8 cellular contexts compared by ENCODE assay signal in the genomic region with DNA sequence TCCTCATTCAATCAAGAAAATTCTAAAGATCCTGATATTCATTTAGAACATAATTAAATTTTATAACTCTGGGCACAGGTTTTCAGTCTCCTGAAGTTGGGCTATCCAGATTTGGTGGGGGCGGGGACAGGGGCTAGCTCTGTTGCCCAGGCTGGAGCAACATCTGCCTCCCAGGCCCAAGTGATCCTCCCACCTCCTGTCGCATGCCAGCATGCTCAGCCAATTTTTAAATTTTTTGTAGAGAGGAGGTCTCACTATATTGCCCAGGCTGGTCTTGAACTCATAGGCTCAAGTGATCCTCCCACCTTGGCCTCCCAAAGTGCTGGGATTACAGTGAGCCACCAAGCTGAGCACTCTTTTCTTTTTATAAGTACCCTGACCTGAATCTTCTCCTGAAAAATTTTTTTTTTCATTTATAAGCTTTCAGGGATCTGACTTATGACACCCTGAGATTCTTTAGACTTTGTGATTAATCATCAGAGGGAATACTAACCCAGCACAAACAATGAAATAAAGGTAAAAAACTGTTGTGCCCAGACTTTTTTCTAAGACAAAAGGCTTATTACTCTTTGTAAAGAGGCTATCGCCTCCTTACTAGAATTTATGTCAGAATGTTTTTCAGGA.
DNase-seq lines count a peak whose midpoint lies in the region; ATAC-seq and TF ChIP-seq lines count a peak whose summit lies in the region.

No MANE protein-coding gene starts in this region.

- peak; percentile 42 for DNase-seq in activated naive CD4-positive, alpha-beta T cell treated with anti-CD3 and anti-CD28 coated beads for 36 hours
- no peak for DNase-seq in activated naive CD4-positive, alpha-beta T cell treated with anti-CD3 and anti-CD28 coated beads, Interleukin-2, amount 50 U/mL, for 16 hours
- peak; percentile 79 for DNase-seq in kidney tubule cell (ENCODE audit: low spot score)
- no peak for DNase-seq in transverse colon
- no peak for DNase-seq in BE2C
- no peak for DNase-seq in OCI-M2 (lab: John Stamatoyannopoulos, UW; ENCODE audit: unreplicated experiment)

- no peaks in the 10 kb centered on the region for H3K27me3 ChIP-seq in transverse colon
- H3K27me3 ChIP-seq in BE2C: no peaks in the 10 kb centered on the region

- peak overlapping the region; percentile 90 to 94 (median 92) for H3K27ac ChIP-seq in transverse colon

- WGBS in transverse colon (ENCODE audit: low coverage in 1 of 2), 2 donors: 48 to 71% methylated on average over 1 to 3 of the region's 3 CpGs

- in situ Hi-C loops in transverse colon (cut with MboI; ENCODE audit: low pct_ligation_motif_present in 1 of 4, low pct_unique_long_range_greater_than_20kb in 1 of 4, low sequenced_read_pairs in 3 of 4): no loop called here

- TF ChIP-seq POLR2A in transverse colon (IDR thresholded peaks at IDR 0.05): no peak

- CTCF ChIA-PET in activated naive CD4-positive, alpha-beta T cell treated with anti-CD3 and anti-CD28 coated beads for 36 hours (lab: Charles Lee): interaction anchor here (1.2 to 3.5 kb wide), 4 partner anchors 30 to 77 kb away, joined by 3 to 20 read pairs (median 4); no protein-coding TSS in a partner anchor

- H3K9me3 Mint-ChIP-seq in activated naive CD4-positive, alpha-beta T cell treated with anti-CD3 and anti-CD28 coated beads for 36 hours: no peaks in the 10 kb centered on the region
- no peaks in the 10 kb centered on the region for H3K9me3 Mint-ChIP-seq in activated T-helper 17 cell treated with anti-CD3 and anti-CD28 coated beads, Interleukin-2, amount 50 U/mL, for 72 hours

- H3K27ac Mint-ChIP-seq in activated naive CD4-positive, alpha-beta T cell treated with anti-CD3 and anti-CD28 coated beads for 36 hours: peak overlapping the region; percentile 99
- peak overlapping the region; percentile 99 for H3K27ac Mint-ChIP-seq in activated T-helper 17 cell treated with anti-CD3 and anti-CD28 coated beads, Interleukin-2, amount 50 U/mL, for 72 hours

- no peak for TF ChIP-seq EP300 in transverse colon (IDR thresholded peaks at IDR 0.05; ENCODE audit: low read depth)

- H3K4me1 ChIP-seq in transverse colon (peaks cover 36 to 79% (median 55%) of the 10 kb centered on the region in 4 donors), BE2C (peaks cover 13% of the 10 kb centered on the region)

- no peaks in the 10 kb centered on the region for H3K9me3 ChIP-seq in transverse colon
- H3K9me3 ChIP-seq in BE2C: no peaks in the 10 kb centered on the region

- TF ChIP-seq CTCF in transverse colon (IDR thresholded peaks at IDR 0.05) (no peak), BE2C (IDR thresholded peaks at IDR 0.05; ENCODE audit: low read depth, low read length) (no peak)

- H3K4me1 Mint-ChIP-seq in activated naive CD4-positive, alpha-beta T cell treated with anti-CD3 and anti-CD28 coated beads for 36 hours (ENCODE audit: low read depth): peaks cover 84% of the 10 kb centered on the region
- peaks cover 41% of the 10 kb centered on the region for H3K4me1 Mint-ChIP-seq in activated T-helper 17 cell treated with anti-CD3 and anti-CD28 coated beads, Interleukin-2, amount 50 U/mL, for 72 hours

- no peaks in the 10 kb centered on the region for H3K27me3 Mint-ChIP-seq in activated naive CD4-positive, alpha-beta T cell treated with anti-CD3 and anti-CD28 coated beads for 36 hours (ENCODE audit: low read depth)
- H3K27me3 Mint-ChIP-seq in activated T-helper 17 cell treated with anti-CD3 and anti-CD28 coated beads, Interleukin-2, amount 50 U/mL, for 72 hours: no peaks in the 10 kb centered on the region

- H3K36me3 ChIP-seq in transverse colon (no peaks in the 10 kb centered on the region), BE2C (no peaks in the 10 kb centered on the region; the same call in 1 of the 2 replicates)

- H3K36me3 Mint-ChIP-seq in activated naive CD4-positive, alpha-beta T cell treated with anti-CD3 and anti-CD28 coated beads for 36 hours (ENCODE audit: low read depth): peaks cover 42% of the 10 kb centered on the region
- H3K36me3 Mint-ChIP-seq in activated T-helper 17 cell treated with anti-CD3 and anti-CD28 coated beads, Interleukin-2, amount 50 U/mL, for 72 hours (ENCODE audit: low read depth): peaks cover 82% of the 10 kb centered on the region

- H3K4me3 ChIP-seq in transverse colon: peak overlapping the region in 1 of 4 donors; percentile 4
- no peak overlapping the region for H3K4me3 ChIP-seq in BE2C (ENCODE audit: low read depth, low read length)

- ATAC-seq in activated T-helper 17 cell treated with anti-CD3 and anti-CD28 coated beads, Interleukin-2, amount 50 U/mL, for 72 hours (replicated peaks): peak; percentile 8
- no peak for ATAC-seq in GM19395 (IDR thresholded peaks at IDR 0.05; ENCODE audit: unreplicated experiment)

- intact Hi-C loops in activated naive CD4-positive, alpha-beta T cell treated with anti-CD3 and anti-CD28 coated beads for 36 hours (cut with micrococcal nuclease): no loop called here
- intact Hi-C loops in transverse colon (cut with DNase I; ENCODE audit: low total_unique reads): no loop called here

- peak overlapping the region; percentile 77 for H3K4me3 Mint-ChIP-seq in activated naive CD4-positive, alpha-beta T cell treated with anti-CD3 and anti-CD28 coated beads for 36 hours
- H3K4me3 Mint-ChIP-seq in activated T-helper 17 cell treated with anti-CD3 and anti-CD28 coated beads, Interleukin-2, amount 50 U/mL, for 72 hours: peak overlapping the region; percentile 95

Comparison
In these comparisons a context has a peak if more than half of its experiments do, and no peak if none do; other contexts are left out.
1. DNase-seq: peak in activated naive CD4-positive, alpha-beta T cell treated with anti-CD3 and anti-CD28 coated beads for 36 hours (single experiment) and kidney tubule cell (single experiment); none in activated naive CD4-positive, alpha-beta T cell treated with anti-CD3 and anti-CD28 coated beads, Interleukin-2, amount 50 U/mL, for 16 hours (single experiment), transverse colon (single experiment), BE2C (single experiment) and OCI-M2 (single experiment).